In genomic region chr2:191217580-191217979, GRCh38 we compare ENCODE assay signal across 11 cellular contexts. TPM values are rescaled to one million over a fixed set of nuclear protein-coding genes. Genes with fewer than 3 reads are reported as not detected.
DNase-seq lines count a peak whose midpoint lies in the region; ATAC-seq, FAIRE-seq and TF ChIP-seq lines count a peak whose summit lies in the region.
"Had no signal": no experiment of that assay in that cellular context is flagged by ENCODE, and none has a peak within 500 bp of the region (broad histone marks: within the 10 kb centered on the region; RNA-seq: fewer than 3 reads in every experiment).

No MANE protein-coding gene starts in this region.

- H3K4me3 ChIP-seq in SJSA1 (no peak overlapping the region), foreskin fibroblast (ENCODE audit: low read depth in 1 of 2, low read length in 2 of 2) (no peak overlapping the region)
- H3K4me3 ChIP-seq: BLaER1 treated with 17β-estradiol and CSF1 and Interleukin-3, amounts not matched to agents 10 nM and 100 nM had no signal

- no peaks in the 10 kb centered on the region for H3K27me3 ChIP-seq in SJSA1 (replicated peaks)
- H3K27me3 ChIP-seq: BLaER1 treated with 17β-estradiol and CSF1 and Interleukin-3, amounts not matched to agents 10 nM and 100 nM had no signal

- TF ChIP-seq POLR2A in H54 (IDR thresholded peaks at IDR 0.05; ENCODE audit: low read depth, low read length): no peak

- H3K4me3 Mint-ChIP-seq in activated T-cell treated with anti-CD3 and anti-CD28 coated beads, Interleukin-2, amount 50 U/mL, for 4 hours: no peak overlapping the region
- H3K4me3 Mint-ChIP-seq: activated CD4-positive, alpha-beta T cell treated with anti-CD3 and anti-CD28 coated beads, Interleukin-2, amount 10 ng/mL, durations not matched to agents 7 days and 5 days; brain had no signal

- TF ChIP-seq CTCF in foreskin fibroblast (IDR thresholded peaks at IDR 0.05; ENCODE audit: low read depth, low read length): no peak

- no peaks in the 10 kb centered on the region for H3K36me3 Mint-ChIP-seq in activated T-cell treated with anti-CD3 and anti-CD28 coated beads, Interleukin-2, amount 50 U/mL, for 4 hours (ENCODE audit: insufficient read depth)
- H3K36me3 Mint-ChIP-seq: brain had no signal

- H3K9me3 ChIP-seq in SJSA1 (replicated peaks): no peaks in the 10 kb centered on the region

- FAIRE-seq in H54 (lab: Jason Lieb, UNC): peak; percentile 92

- ATAC-seq in HG02884 (IDR thresholded peaks at IDR 0.05; ENCODE audit: unreplicated experiment) (no peak), HG03342 (IDR thresholded peaks at IDR 0.05; ENCODE audit: unreplicated experiment) (no peak)
- no peak for ATAC-seq in activated T-cell treated with anti-CD3 and anti-CD28 coated beads, Interleukin-2, amount 50 U/mL, for 4 hours

- peaks cover 31% of the 10 kb centered on the region for H3K4me1 ChIP-seq in SJSA1 (replicated peaks)

- no peaks in the 10 kb centered on the region for H3K27me3 Mint-ChIP-seq in activated T-cell treated with anti-CD3 and anti-CD28 coated beads, Interleukin-2, amount 50 U/mL, for 4 hours (ENCODE audit: low read depth)
- H3K27me3 Mint-ChIP-seq: activated CD4-positive, alpha-beta T cell treated with anti-CD3 and anti-CD28 coated beads, Interleukin-2, amount 10 ng/mL, durations not matched to agents 7 days and 5 days had no signal

- H3K36me3 ChIP-seq in SJSA1: no peaks in the 10 kb centered on the region
- H3K36me3 ChIP-seq: BLaER1 treated with 17β-estradiol and CSF1 and Interleukin-3, amounts not matched to agents 10 nM and 100 nM had no signal

- peaks cover 17% of the 10 kb centered on the region for H3K9me3 Mint-ChIP-seq in activated T-cell treated with anti-CD3 and anti-CD28 coated beads, Interleukin-2, amount 50 U/mL, for 4 hours

- H3K4me1 Mint-ChIP-seq in activated T-cell treated with anti-CD3 and anti-CD28 coated beads, Interleukin-2, amount 50 U/mL, for 4 hours (ENCODE audit: low read depth): peaks cover 5% of the 10 kb centered on the region

- DNase-seq in A172 (ENCODE audit: low spot score): peak; percentile 93
- DNase-seq in H54 (ENCODE audit: insufficient read length, low spot score): no peak
- peak in 1 of 2 experiments; percentile 71 for DNase-seq in SJSA1 (ENCODE audit: low read depth in 1 of 2, low spot score in 2 of 2)
- peak; percentile 56 to 65 for DNase-seq in foreskin fibroblast
- DNase-seq in COR-L47 (lab: John Stamatoyannopoulos, UW): no peak
- DNase-seq in activated T-cell treated with anti-CD3 and anti-CD28 coated beads, Interleukin-2, amount 50 U/mL, for 4 hours: no peak

- H3K27ac ChIP-seq in SJSA1: peak overlapping the region; percentile 46

RNA-seq across cellular contexts. Expression of gene MYO1B, which starts 27.6 kb away (rescaled TPM):
- 4.1 and 4.9 TPM in 2 replicates for total RNA-seq in A172 (2014; rRNA removed; shearing (Covaris generic))
- 87.6 and 106 TPM in 2 replicates for total RNA-seq in SJSA1 (2014; rRNA removed; shearing (Covaris generic))
- 10 to 100 TPM; 11.0 to 16.6 (median 11.4) TPM for total RNA-seq in activated T-cell treated with anti-CD3 and anti-CD28 coated beads, Interleukin-2, amount 50 U/mL, for 4 hours

Comparison
In these comparisons a context has a peak if more than half of its experiments do, and no peak if none do; other contexts are left out.
1. DNase-seq: peak in A172 (single experiment) and foreskin fibroblast (2 of 2); none in H54 (single experiment), COR-L47 (single experiment) and activated T-cell treated with anti-CD3 and anti-CD28 coated beads, Interleukin-2, amount 50 U/mL, for 4 hours (single experiment).